In genomic region chr20:62795023-62795761, GRCh38 we compare ENCODE assay signal across 8 cellular contexts. TPM values are rescaled to one million over a fixed set of nuclear protein-coding genes. Genes with fewer than 3 reads are reported as not detected.
A peak's percentile ranks its signal among the peaks of the same experiment; 100 is the strongest.
DNase-seq lines count a peak whose midpoint lies in the region; ATAC-seq and TF ChIP-seq lines count a peak whose summit lies in the region.

No MANE protein-coding gene starts in this region.

- no peaks in the 10 kb centered on the region for H3K36me3 ChIP-seq in colonic mucosa

- peak overlapping the region; percentile 91 for H3K27ac ChIP-seq in colonic mucosa

- peaks cover 18% of the 10 kb centered on the region for H3K4me1 ChIP-seq in colonic mucosa

- DNase-seq in NCI-H1436 (lab: John Stamatoyannopoulos, UW): peak; percentile 62
- DNase-seq in NCI-H1436 treated with DMSO at 0.1 percent for 48 hours (lab: John Stamatoyannopoulos, UW): no peak
- peak; percentile 91 for DNase-seq in NCI-H2227 (lab: John Stamatoyannopoulos, UW; ENCODE audit: unreplicated experiment)
- peak; percentile 77 for DNase-seq in activated CD4-positive, alpha-beta T cell treated with anti-CD3 and anti-CD28 coated beads for 48 hours
- peak; percentile 64 for DNase-seq in colonic mucosa
- peak; percentile 54 to 65 for DNase-seq in lung microvascular endothelial cell (ENCODE audit: low read depth in 2 of 2)
- peak; percentile 62 to 65 for DNase-seq in stimulated activated CD8-positive, alpha-beta memory T cell treated with anti-CD3 and anti-CD28 coated beads, Interleukin-15, amount 100 ng/mL, for 48 hours (ENCODE audit: low read depth in 2 of 2)

- no peak for TF ChIP-seq CTCF in colonic mucosa (IDR thresholded peaks at IDR 0.05)

- ATAC-seq in GM18858 (IDR thresholded peaks at IDR 0.05; ENCODE audit: unreplicated experiment): no peak

- H3K4me3 ChIP-seq in colonic mucosa: peak overlapping the region; percentile 64

- no peaks in the 10 kb centered on the region for H3K9me3 ChIP-seq in colonic mucosa

- intact Hi-C loops in colonic mucosa (cut with DNase I): no loop called here

- H3K9ac ChIP-seq in colonic mucosa (ENCODE audit: low read depth in 2 of 2, low read length in 2 of 2): peak overlapping the region; percentile 73 to 81

- H3K27me3 ChIP-seq in colonic mucosa: no peaks in the 10 kb centered on the region

RNA-seq across cellular contexts. Expression of gene MRGBP, which starts 1.1 kb away (rescaled TPM):
- total RNA-seq in colonic mucosa (10 to 100 TPM; 11.0 to 12.0 TPM), lung microvascular endothelial cell (12.4 and 12.7 TPM in 2 replicates)

RNA-seq across cellular contexts. Expression of gene OGFR, which starts 9.4 kb away (rescaled TPM):
- total RNA-seq in colonic mucosa (10 to 100 TPM; 36.3 to 36.8 TPM), lung microvascular endothelial cell (19.2 and 23.0 TPM in 2 replicates)

RNA-seq across cellular contexts. Expression of gene COL9A3, which starts 21.7 kb away (rescaled TPM):
- 1 to 10 TPM; 2.7 to 3.6 TPM for total RNA-seq in colonic mucosa
- 0.44 and 0.99 TPM in 2 replicates for total RNA-seq in lung microvascular endothelial cell
